ENCODE assay signal across 1 cellular context in genomic region chr1:233615571-233615970, GRCh38.
TF ChIP-seq lines count a peak whose summit lies in the region.

No MANE protein-coding gene starts in this region.

TF ChIP-seq in HCT116, 20 proteins besides CTCF, POLR2A, EP300 and RAD21 (continued from another document):
- no peak for TF ChIP-seq ATF3 (IDR thresholded peaks at IDR 0.05)
- TF ChIP-seq JUND (IDR thresholded peaks at IDR 0.05), result no peak
- no peak for TF ChIP-seq ZBTB33 (IDR thresholded peaks at IDR 0.05; ENCODE audit: extremely low read depth, insufficient replicate concordance, low read length)
- TF ChIP-seq SIN3A (IDR thresholded peaks at IDR 0.05; ENCODE audit: low read depth), result no peak
- TF ChIP-seq SRF (IDR thresholded peaks at IDR 0.05; ENCODE audit: low read depth), result no peak
- TF ChIP-seq EZH2 (IDR thresholded peaks at IDR 0.05), result no peak
- TF ChIP-seq FOSL1 (IDR thresholded peaks at IDR 0.05; ENCODE audit: low read depth), result no peak
- no peak for TF ChIP-seq EGR1 (IDR thresholded peaks at IDR 0.05; ENCODE audit: low read depth)
- no peak for TF ChIP-seq EZH2phosphoT487 (IDR thresholded peaks at IDR 0.05; ENCODE audit: borderline replicate concordance)
- no peak for TF ChIP-seq ZFX (IDR thresholded peaks at IDR 0.05)
- TF ChIP-seq MAX (IDR thresholded peaks at IDR 0.05), result no peak
